1 cellular context compared by ENCODE assay signal in the genomic region with DNA sequence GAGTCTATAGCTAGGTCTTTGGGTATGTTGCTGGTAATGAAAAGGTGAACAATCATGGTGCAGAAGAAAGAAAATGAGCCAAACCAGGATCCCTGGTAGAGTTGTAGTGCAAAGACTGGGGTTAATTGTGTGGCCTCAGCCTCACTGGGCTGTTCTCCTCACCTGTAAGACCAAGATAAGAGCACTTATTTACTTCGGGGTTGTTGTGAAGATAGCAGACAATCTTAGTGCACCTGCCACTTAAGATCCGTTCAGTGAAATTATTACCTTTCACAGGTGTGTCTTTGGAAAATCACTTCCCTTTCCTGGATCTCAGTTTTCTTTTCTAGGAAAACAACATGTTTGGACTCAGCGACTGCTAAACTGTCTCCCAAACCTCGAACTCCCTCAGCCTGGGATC.
TF ChIP-seq lines count a peak whose summit lies in the region.

No MANE protein-coding gene starts in this region.

TF ChIP-seq in H1, 55 proteins besides CTCF, POLR2A, EP300 and RAD21:
- TF ChIP-seq HDAC6 (IDR thresholded peaks at IDR 0.05; ENCODE audit: low read depth, low read length) (no peak), TCF12 (IDR thresholded peaks at IDR 0.05; ENCODE audit: low read depth, low read length) (no peak), YY1 (IDR thresholded peaks at IDR 0.05; ENCODE audit: low read depth, low read length) (no peak), SRF (IDR thresholded peaks at IDR 0.05; ENCODE audit: low read depth, low read length) (no peak)
